9 cellular contexts compared by ENCODE assay signal in the genomic region with DNA sequence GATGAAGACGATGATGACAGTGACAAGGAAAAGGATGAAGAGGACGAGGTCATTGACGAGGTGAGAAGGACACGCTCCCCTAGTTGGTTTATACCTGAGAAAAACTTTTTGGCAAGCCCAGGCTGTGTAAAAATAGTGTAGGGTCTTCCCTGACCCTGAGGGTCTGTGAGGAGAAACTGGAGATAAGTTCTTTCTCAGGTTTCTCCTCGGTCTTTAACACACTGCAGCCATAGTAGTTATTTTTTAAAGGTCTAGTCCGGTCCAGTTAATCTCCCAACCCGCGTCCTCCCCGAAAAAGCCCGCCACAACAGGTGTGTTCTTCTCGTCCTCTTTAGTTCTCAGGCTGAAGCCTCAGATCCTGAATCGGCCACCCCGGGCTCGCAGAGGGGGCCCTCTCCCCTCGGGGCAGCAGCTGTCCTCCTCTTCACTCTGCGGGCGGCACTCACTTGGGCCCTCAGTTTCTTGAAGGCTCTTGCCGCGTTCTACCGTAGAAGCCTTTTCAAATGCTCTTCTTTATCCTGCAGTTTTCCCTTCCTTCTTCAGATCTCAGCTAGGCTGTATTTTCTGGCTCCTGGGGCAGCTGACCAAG. TPM values are rescaled to one million over a fixed set of nuclear protein-coding genes. Genes with fewer than 3 reads are reported as not detected.
DNase-seq lines count a peak whose midpoint lies in the region; ATAC-seq and TF ChIP-seq lines count a peak whose summit lies in the region.
"Had no signal": no experiment of that assay in that cellular context is flagged by ENCODE, and none has a peak within 500 bp of the region (broad histone marks: within the 10 kb centered on the region; RNA-seq: fewer than 3 reads in every experiment).

No MANE protein-coding gene starts in this region.

- no peaks in the 10 kb centered on the region for H3K27me3 Mint-ChIP-seq in activated T-cell treated with anti-CD3 and anti-CD28 coated beads, Interleukin-2, amount 50 U/mL, for 24 hours

- DNase-seq in activated T-cell treated with anti-CD3 and anti-CD28 coated beads, Interleukin-2, amount 50 U/mL, for 24 hours = peak; percentile 49
- peak; percentile 11 for DNase-seq in iris pigment epithelial cell (ENCODE audit: low read depth)
- DNase-seq in thoracic aorta (ENCODE audit: low spot score) = no peak
- DNase-seq in HuH-7 (ENCODE audit: low spot score) = no peak
- no peak for DNase-seq in GM13976 (ENCODE audit: low spot score)
- DNase-seq in NCI-H1694 treated with DMSO at 0.1 percent for 48 hours (lab: John Stamatoyannopoulos, UW) = no peak

- peaks cover 7% of the 10 kb centered on the region for H3K36me3 ChIP-seq in thoracic aorta

- no peaks in the 10 kb centered on the region for H3K27me3 ChIP-seq in thoracic aorta (replicated peaks; ENCODE audit: insufficient read depth)

- peak overlapping the region; percentile 66 to 91 for H3K27ac ChIP-seq in thoracic aorta

- peaks cover 16 to 37% of the 10 kb centered on the region in 2 donors for H3K4me1 ChIP-seq in thoracic aorta (ENCODE audit: control insufficient read depth in 1 of 2, low read depth in 2 of 2)

- TF ChIP-seq CTCF in thoracic aorta (IDR thresholded peaks at IDR 0.05) = no peak
- TF ChIP-seq CTCF in GM13976 (IDR thresholded peaks at IDR 0.05; ENCODE audit: borderline replicate concordance, control extremely low read depth, extremely low read depth, insufficient read depth, missing control alignments) = no peak

- H3K4me1 Mint-ChIP-seq in activated T-cell treated with anti-CD3 and anti-CD28 coated beads, Interleukin-2, amount 50 U/mL, for 24 hours (ENCODE audit: low read depth) = peaks cover 32% of the 10 kb centered on the region

- in situ Hi-C loops in GM13976 (cut with MboI; ENCODE audit: low sequenced_read_pairs, unreplicated experiment) = no loop called here

- H3K36me3 Mint-ChIP-seq in activated T-cell treated with anti-CD3 and anti-CD28 coated beads, Interleukin-2, amount 50 U/mL, for 24 hours (ENCODE audit: low read depth) = peaks cover 5% of the 10 kb centered on the region

- H3K9me3 ChIP-seq in thoracic aorta = no peaks in the 10 kb centered on the region

- ATAC-seq in HG03135 (IDR thresholded peaks at IDR 0.05; ENCODE audit: unreplicated experiment) (peak; percentile 4), thoracic aorta (ENCODE audit: insufficient number of reproducible peaks, low FRiP score, low read depth) (no peak)

- no peak overlapping the region for H3K4me3 Mint-ChIP-seq in activated T-cell treated with anti-CD3 and anti-CD28 coated beads, Interleukin-2, amount 50 U/mL, for 24 hours

- no peak overlapping the region for H3K27ac Mint-ChIP-seq in activated T-cell treated with anti-CD3 and anti-CD28 coated beads, Interleukin-2, amount 50 U/mL, for 24 hours

- H3K9me3 Mint-ChIP-seq in activated T-cell treated with anti-CD3 and anti-CD28 coated beads, Interleukin-2, amount 50 U/mL, for 24 hours = no peaks in the 10 kb centered on the region

- H3K4me3 ChIP-seq in GM08714 (ENCODE audit: low read length) (peak overlapping the region; percentile 91), thoracic aorta (peak overlapping the region; percentile 89)

RNA-seq across cellular contexts. Expression of gene BCCIP, which starts 0.4 kb away (rescaled TPM):
- 10 to 100 TPM; 22.5 to 49.2 TPM for total RNA-seq in thoracic aorta

RNA-seq across cellular contexts. Expression of gene UROS, which starts 0.7 kb away (rescaled TPM):
- total RNA-seq in thoracic aorta = 10 to 100 TPM; 25.5 to 34.3 TPM

RNA-seq across cellular contexts. Expression of gene MMP21, which starts 48.1 kb away (rescaled TPM):
- not detected for total RNA-seq in thoracic aorta
- total RNA-seq: activated CD8-positive, alpha-beta memory T cell treated with anti-CD3 and anti-CD28 coated beads for 36 hours had no signal

RNA-seq across cellular contexts. Expression of gene DHX32, which starts 57.3 kb away (rescaled TPM):
- total RNA-seq in thoracic aorta = 10 to 100 TPM; 11.1 to 14.0 TPM

Comparison
In these comparisons a context has a peak if more than half of its experiments do, and no peak if none do; other contexts are left out.
1. DNase-seq: peak in activated T-cell treated with anti-CD3 and anti-CD28 coated beads, Interleukin-2, amount 50 U/mL, for 24 hours (single experiment) and iris pigment epithelial cell (single experiment); none in thoracic aorta (single experiment), HuH-7 (single experiment), GM13976 (single experiment) and NCI-H1694 treated with DMSO at 0.1 percent for 48 hours (single experiment).